8 cellular contexts compared by ENCODE assay signal in genomic region chr18:48022531-48023330, GRCh38.
DNase-seq lines count a peak whose midpoint lies in the region; ATAC-seq and TF ChIP-seq lines count a peak whose summit lies in the region.

No MANE protein-coding gene starts in this region.

- TF ChIP-seq CTCF in GM12875 (IDR thresholded peaks at IDR 0.05; ENCODE audit: borderline replicate concordance, insufficient read depth, low read depth, low read length) = peak; percentile 39; the same call in 1 of the 2 replicates

- no peak for ATAC-seq in HG02678 (IDR thresholded peaks at IDR 0.05; ENCODE audit: unreplicated experiment)
- no peak for ATAC-seq in HG02642 (IDR thresholded peaks at IDR 0.05; ENCODE audit: poor library complexity, unreplicated experiment)

- DNase-seq in AG08396 (ENCODE audit: low spot score) (peak; percentile 70), NCI-H1417 treated with DMSO at 0.1 percent for 48 hours (lab: John Stamatoyannopoulos, UW) (peak; percentile 70), SK-N-DZ (ENCODE audit: low spot score) (peak; percentile 36), epidermal melanocyte (ENCODE audit: insufficient read length, low spot score) (peak; percentile 74), midbrain (lab: John Stamatoyannopoulos, UW) (peak; percentile 80)

- no peak overlapping the region for H3K4me3 ChIP-seq in GM12875 (ENCODE audit: low read depth, low read length)
